ENCODE assay signal across 9 cellular contexts in the genomic region with DNA sequence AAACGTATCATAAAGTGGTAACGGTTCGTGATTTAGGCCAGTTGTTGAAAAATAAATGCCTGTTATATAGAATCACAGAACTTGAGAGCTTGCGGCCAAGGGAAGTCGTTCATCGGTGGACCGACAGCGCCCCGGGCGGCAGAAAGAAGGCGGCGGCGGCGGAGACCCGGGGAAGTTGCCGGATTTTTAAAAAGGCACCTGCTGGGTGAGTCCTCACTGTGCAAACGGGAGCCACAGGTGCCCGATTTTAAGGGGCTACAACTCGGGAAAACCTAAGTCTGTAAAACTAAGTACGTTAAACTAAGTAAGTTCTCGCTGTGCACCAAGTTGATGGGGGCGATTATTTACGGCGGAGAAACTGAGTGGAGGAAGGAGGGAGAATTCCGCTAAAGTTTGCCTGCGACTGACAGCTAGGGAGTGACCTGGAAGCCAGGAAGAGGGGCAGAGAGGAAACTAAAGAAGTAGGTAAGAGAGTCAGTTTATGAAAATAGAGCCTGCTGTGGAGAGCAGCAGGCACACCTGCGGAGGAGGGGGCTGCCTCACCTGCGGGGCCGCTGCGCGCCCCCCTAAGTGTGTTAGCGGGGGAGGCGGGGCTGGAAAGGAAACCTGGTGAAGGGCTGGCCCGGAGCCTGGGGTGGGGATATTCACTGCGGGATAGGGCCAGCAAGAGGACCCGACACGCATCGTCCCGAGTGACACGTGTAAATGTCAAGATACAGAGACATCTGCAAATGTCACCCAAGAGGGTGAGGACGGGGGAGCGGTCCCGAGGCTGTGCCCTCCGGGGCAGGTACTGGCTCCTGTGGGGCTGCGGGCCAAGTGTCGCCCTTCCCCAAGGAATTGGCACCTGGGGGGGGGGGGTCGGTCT. TPM values are rescaled to one million over a fixed set of nuclear protein-coding genes. Genes with fewer than 3 reads are reported as not detected.
DNase-seq lines count a peak whose midpoint lies in the region; ATAC-seq and TF ChIP-seq lines count a peak whose summit lies in the region.
"Had no signal": no experiment of that assay in that cellular context is flagged by ENCODE, and none has a peak within 500 bp of the region (broad histone marks: within the 10 kb centered on the region; RNA-seq: fewer than 3 reads in every experiment).

No MANE protein-coding gene starts in this region.

- H3K9me3 ChIP-seq in HEK293 (ENCODE audit: control insufficient read depth, insufficient read depth, low read depth, low read length) = peaks cover 3% of the 10 kb centered on the region

- POLR2A ChIA-PET in HEK293 (lab: Yijun Ruan, JAX) = no interaction called here
- POLR2A ChIA-PET in activated B cell treated with CpG ODN at 0.5 μM for 24 hours (lab: Charles Lee) = no interaction called here

- 4 to 7% methylated on average over 42 to 44 of the region's 47 CpGs for WGBS in lower leg skin, 2 donors

- CTCF ChIA-PET in HEK293 (lab: Yijun Ruan, JAX) (interaction anchor here (0.6 to 2.2 kb wide), 14 partner anchors 15 to 1161 kb away, joined by 3 to 11 read pairs (median 4); no protein-coding TSS in a partner anchor), activated B cell treated with CpG ODN at 0.5 μM for 24 hours (lab: Charles Lee) (interaction anchor here (0.8 to 1.6 kb wide), 2 partner anchors 405 to 407 kb away, joined by 3 read pairs; no protein-coding TSS in a partner anchor)

- no peak for ATAC-seq in activated B cell treated with CpG ODN at 0.5 μM for 24 hours (ENCODE audit: low read depth)

- peaks cover 5% of the 10 kb centered on the region for H3K4me1 Mint-ChIP-seq in activated B cell treated with CpG ODN at 0.5 μM for 24 hours

- no peaks in the 10 kb centered on the region for H3K4me1 ChIP-seq in HEK293 (ENCODE audit: control insufficient read depth, insufficient read depth, low read length)

- peaks cover 3% of the 10 kb centered on the region for H3K9me3 Mint-ChIP-seq in activated B cell treated with CpG ODN at 0.5 μM for 24 hours
- H3K9me3 Mint-ChIP-seq: memory B cell had no signal

- H3K27me3 Mint-ChIP-seq in activated B cell treated with CpG ODN at 0.5 μM for 24 hours = peaks cover 35% of the 10 kb centered on the region

- H3K4me3 ChIP-seq in AG09309 (ENCODE audit: control insufficient read depth, low read depth, low read length) (peak overlapping the region; percentile 80), HEK293 (ENCODE audit: low read depth, low read length) (peak overlapping the region; percentile 46), lower leg skin (ENCODE audit: low read depth, poor library complexity, severe bottlenecking) (peak overlapping the region; percentile 22)

- H3K27ac Mint-ChIP-seq in activated B cell treated with CpG ODN at 0.5 μM for 24 hours = no peak overlapping the region
- H3K27ac Mint-ChIP-seq: memory B cell had no signal

- H3K36me3 Mint-ChIP-seq in activated B cell treated with CpG ODN at 0.5 μM for 24 hours (ENCODE audit: low read depth) = no peaks in the 10 kb centered on the region

- no peak for TF ChIP-seq POLR2A in lower leg skin (IDR thresholded peaks at IDR 0.05)

- DNase-seq in AG09309 (ENCODE audit: low read depth) (peak; percentile 50), activated B cell treated with CpG ODN at 0.5 μM for 24 hours (peak; percentile 25), ecto neural progenitor cell (ENCODE audit: low spot score) (peak; percentile 82), lower leg skin (ENCODE audit: low spot score in 2 of 2) (peak; percentile 48 to 91), NCI-H1930 (lab: John Stamatoyannopoulos, UW) (no peak), HT-29 (ENCODE audit: low spot score) (no peak)
- DNase-seq in stimulated activated CD4-positive, alpha-beta T cell treated with anti-CD3 and anti-CD28 coated beads, TNF-alpha, amount 100 ng/mL, for 24 hours (ENCODE audit: low read depth in 3 of 3) = peak in 2 of 3 experiments; percentile 9 to 45

- TF ChIP-seq CTCF in AG09309 (IDR thresholded peaks at IDR 0.05; ENCODE audit: control insufficient read depth, insufficient read depth, low read depth, low read length, missing control alignments) (peak; percentile 87), HEK293 (tag by site-specific recombination; IDR thresholded peaks at IDR 0.05) (peak; percentile 72; the same call in 1 of the 2 replicates), activated B cell treated with CpG ODN at 0.5 μM for 24 hours (IDR thresholded peaks at IDR 0.05) (no peak), lower leg skin (IDR thresholded peaks at IDR 0.05) (no peak)

- peak overlapping the region; percentile 59 for H3K4me3 Mint-ChIP-seq in activated B cell treated with CpG ODN at 0.5 μM for 24 hours
- H3K4me3 Mint-ChIP-seq: memory B cell had no signal

- H3K27ac ChIP-seq in HEK293 (ENCODE audit: extremely low read depth, low read depth, low read length) = peak overlapping the region; percentile 75; the same call in 1 of the 2 replicates

- intact Hi-C loops in activated B cell treated with CpG ODN at 0.5 μM for 24 hours (cut with micrococcal nuclease) (loop anchor here (1.0 kb wide), 1 partner anchor 405 kb away; no protein-coding TSS in a partner anchor), lower leg skin (cut with DNase I; ENCODE audit: low total_unique reads) (no loop called here)

- no peaks in the 10 kb centered on the region for H3K36me3 ChIP-seq in HEK293 (ENCODE audit: control insufficient read depth in 2 of 2, insufficient read depth in 1 of 2, low read length in 2 of 2)

TF ChIP-seq in HEK293, 187 proteins besides CTCF, POLR2A, EP300 and RAD21 (continues in another document):
- TF ChIP-seq, protein P1, sequence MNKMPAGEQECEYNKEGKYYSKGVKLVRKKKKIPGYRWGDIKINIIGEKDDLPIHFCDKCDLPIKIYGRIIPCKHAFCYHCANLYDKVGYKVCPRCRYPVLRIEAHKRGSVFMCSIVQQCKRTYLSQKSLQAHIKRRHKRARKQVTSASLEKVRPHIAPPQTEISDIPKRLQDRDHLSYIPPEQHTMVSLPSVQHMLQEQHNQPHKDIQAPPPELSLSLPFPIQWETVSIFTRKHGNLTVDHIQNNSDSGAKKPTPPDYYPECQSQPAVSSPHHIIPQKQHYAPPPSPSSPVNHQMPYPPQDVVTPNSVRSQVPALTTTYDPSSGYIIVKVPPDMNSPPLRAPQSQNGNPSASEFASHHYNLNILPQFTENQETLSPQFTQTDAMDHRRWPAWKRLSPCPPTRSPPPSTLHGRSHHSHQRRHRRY (tag by site-specific recombination; IDR thresholded peaks at IDR 0.05) = no peak
- TF ChIP-seq, protein P2, sequence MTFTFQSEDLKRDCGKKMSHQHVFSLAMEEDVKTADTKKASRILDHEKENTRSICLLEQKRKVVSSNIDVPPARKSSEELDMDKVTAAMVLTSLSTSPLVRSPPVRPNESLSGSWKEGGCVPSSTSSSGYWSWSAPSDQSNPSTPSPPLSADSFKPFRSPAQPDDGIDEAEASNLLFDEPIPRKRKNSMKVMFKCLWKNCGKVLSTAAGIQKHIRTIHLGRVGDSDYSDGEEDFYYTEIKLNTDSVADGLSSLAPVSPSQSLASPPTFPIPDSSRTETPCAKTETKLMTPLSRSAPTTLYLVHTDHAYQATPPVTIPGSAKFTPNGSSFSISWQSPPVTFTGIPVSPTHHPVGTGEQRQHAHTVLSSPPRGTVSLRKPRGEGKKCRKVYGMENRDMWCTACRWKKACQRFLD (tag by site-specific recombination; IDR thresholded peaks at IDR 0.05) = no peak
- TF ChIP-seq ZNF112 (tag by site-specific recombination; IDR thresholded peaks at IDR 0.05) (no peak), ZNF791 (tag by site-specific recombination; IDR thresholded peaks at IDR 0.05) (no peak), BCL11B (tag by site-specific recombination; IDR thresholded peaks at IDR 0.05; ENCODE audit: low read depth) (no peak), ZNF184 (tag by site-specific recombination; IDR thresholded peaks at IDR 0.05) (no peak), SP2 (tag by site-specific recombination; IDR thresholded peaks at IDR 0.05) (no peak), ZIC2 (tag by site-specific recombination; IDR thresholded peaks at IDR 0.05) (peak; percentile 68), RBAK (tag by site-specific recombination; IDR thresholded peaks at IDR 0.05) (no peak)
- TF ChIP-seq, protein P3, sequence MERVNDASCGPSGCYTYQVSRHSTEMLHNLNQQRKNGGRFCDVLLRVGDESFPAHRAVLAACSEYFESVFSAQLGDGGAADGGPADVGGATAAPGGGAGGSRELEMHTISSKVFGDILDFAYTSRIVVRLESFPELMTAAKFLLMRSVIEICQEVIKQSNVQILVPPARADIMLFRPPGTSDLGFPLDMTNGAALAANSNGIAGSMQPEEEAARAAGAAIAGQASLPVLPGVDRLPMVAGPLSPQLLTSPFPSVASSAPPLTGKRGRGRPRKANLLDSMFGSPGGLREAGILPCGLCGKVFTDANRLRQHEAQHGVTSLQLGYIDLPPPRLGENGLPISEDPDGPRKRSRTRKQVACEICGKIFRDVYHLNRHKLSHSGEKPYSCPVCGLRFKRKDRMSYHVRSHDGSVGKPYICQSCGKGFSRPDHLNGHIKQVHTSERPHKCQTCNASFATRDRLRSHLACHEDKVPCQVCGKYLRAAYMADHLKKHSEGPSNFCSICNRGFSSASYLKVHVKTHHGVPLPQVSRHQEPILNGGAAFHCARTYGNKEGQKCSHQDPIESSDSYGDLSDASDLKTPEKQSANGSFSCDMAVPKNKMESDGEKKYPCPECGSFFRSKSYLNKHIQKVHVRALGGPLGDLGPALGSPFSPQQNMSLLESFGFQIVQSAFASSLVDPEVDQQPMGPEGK (tag by site-specific recombination; IDR thresholded peaks at IDR 0.05) = peak; percentile 55; the same call in 1 of the 2 replicates
- TF ChIP-seq, protein P4, sequence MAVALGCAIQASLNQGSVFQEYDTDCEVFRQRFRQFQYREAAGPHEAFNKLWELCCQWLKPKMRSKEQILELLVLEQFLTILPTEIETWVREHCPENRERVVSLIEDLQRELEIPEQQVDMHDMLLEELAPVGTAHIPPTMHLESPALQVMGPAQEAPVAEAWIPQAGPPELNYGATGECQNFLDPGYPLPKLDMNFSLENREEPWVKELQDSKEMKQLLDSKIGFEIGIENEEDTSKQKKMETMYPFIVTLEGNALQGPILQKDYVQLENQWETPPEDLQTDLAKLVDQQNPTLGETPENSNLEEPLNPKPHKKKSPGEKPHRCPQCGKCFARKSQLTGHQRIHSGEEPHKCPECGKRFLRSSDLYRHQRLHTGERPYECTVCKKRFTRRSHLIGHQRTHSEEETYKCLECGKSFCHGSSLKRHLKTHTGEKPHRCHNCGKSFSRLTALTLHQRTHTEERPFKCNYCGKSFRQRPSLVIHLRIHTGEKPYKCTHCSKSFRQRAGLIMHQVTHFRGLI (tag by site-specific recombination; IDR thresholded peaks at IDR 0.05) = no peak

RNA-seq across cellular contexts. Expression of a gene that starts 1.0 kb away (rescaled TPM):
- total RNA-seq in activated B cell treated with CpG ODN at 0.5 μM for 24 hours = 0.81 and 0.84 TPM in 2 replicates
- total RNA-seq in lower leg skin = 1 to 10 TPM in 1 of 4 donors, under 1 TPM in 2, not detected in 1; 0.26 to 1.6 (median 0.47) TPM
- total RNA-seq in HT-29 (2014; rRNA removed; shearing (Covaris generic)) = not detected in 2 replicates

Comparison
In these comparisons a context has a peak if more than half of its experiments do, and no peak if none do; other contexts are left out.
1. DNase-seq: peak in AG09309 (single experiment), activated B cell treated with CpG ODN at 0.5 μM for 24 hours (single experiment), ecto neural progenitor cell (single experiment), lower leg skin (2 of 2) and stimulated activated CD4-positive, alpha-beta T cell treated with anti-CD3 and anti-CD28 coated beads, TNF-alpha, amount 100 ng/mL, for 24 hours (2 of 3); none in NCI-H1930 (0 of 2) and HT-29 (single experiment).
2. H3K4me3 ChIP-seq: peak in every context shown above with its lines; median percentile 80 in AG09309; 46 in HEK293; 22 in lower leg skin.
3. CTCF ChIP-seq: peak in AG09309 (single experiment) and HEK293 (single experiment); none in activated B cell treated with CpG ODN at 0.5 μM for 24 hours (single experiment) and lower leg skin (0 of 3).